Comparison of ENCODE assay signal across 9 cellular contexts in genomic region chr5:32506251-32506661, GRCh38.
DNase-seq lines count a peak whose midpoint lies in the region; ATAC-seq and TF ChIP-seq lines count a peak whose summit lies in the region.
"Had no signal": no experiment of that assay in that cellular context is flagged by ENCODE, and none has a peak within 500 bp of the region (broad histone marks: within the 10 kb centered on the region; RNA-seq: fewer than 3 reads in every experiment).

No MANE protein-coding gene starts in this region.

- H2BK120ac ChIP-seq in mesenchymal stem cell (ENCODE audit: low read depth, low read length): no peak overlapping the region

- H2BK5ac ChIP-seq in mesenchymal stem cell (ENCODE audit: low read depth, low read length, poor library complexity, severe bottlenecking): no peak overlapping the region

- WGBS in mesenchymal stem cell: 61% methylated on average over 2 of the region's 2 CpGs
- 0 to 3% methylated on average over 2 of the region's 2 CpGs for WGBS in aorta, 2 donors

- H3K23ac ChIP-seq in mesenchymal stem cell (ENCODE audit: low read length in 2 of 2): no peak overlapping the region

- no peak overlapping the region for H3K27ac Mint-ChIP-seq in MCF 10A (ENCODE audit: low read depth, unreplicated experiment)
- H3K27ac Mint-ChIP-seq in brain: peak overlapping the region; percentile 79 to 98 (median 96)

- H3K27me3 ChIP-seq in breast epithelium (no peaks in the 10 kb centered on the region), mesenchymal stem cell (ENCODE audit: control insufficient read depth in 1 of 2, insufficient read depth in 1 of 2, low read length in 2 of 2) (peaks cover 0 to 46% of the 10 kb centered on the region in 2 experiments), aorta (ENCODE audit: control insufficient read depth in 1 of 2, insufficient read depth in 2 of 2, low read length in 1 of 2) (no peaks in the 10 kb centered on the region)

- TF ChIP-seq CTCF in breast epithelium (IDR thresholded peaks at IDR 0.05) (no peak), MCF 10A (IDR thresholded peaks at IDR 0.05; ENCODE audit: unreplicated experiment) (no peak), brain (conservative IDR thresholded peaks at IDR 0.05) (no peak)

- H3K36me3 Mint-ChIP-seq in MCF 10A (ENCODE audit: insufficient read depth, unreplicated experiment): no peaks in the 10 kb centered on the region
- H3K36me3 Mint-ChIP-seq in brain: peaks cover 13% of the 10 kb centered on the region

- no peak overlapping the region for H3K14ac ChIP-seq in mesenchymal stem cell (ENCODE audit: low read length in 2 of 2)

- H3K4me3 Mint-ChIP-seq in MCF 10A (ENCODE audit: unreplicated experiment) (no peak overlapping the region), brain (peak overlapping the region; percentile 59 to 76 (median 66))

- no peak overlapping the region for H2AK5ac ChIP-seq in mesenchymal stem cell (ENCODE audit: low read length, severe bottlenecking)

- no peak overlapping the region for H2BK12ac ChIP-seq in mesenchymal stem cell (ENCODE audit: low read length in 2 of 2)

- H3K4me1 Mint-ChIP-seq in MCF 10A (ENCODE audit: insufficient read depth, unreplicated experiment): peaks cover 6% of the 10 kb centered on the region
- H3K4me1 Mint-ChIP-seq in brain: peaks cover 70% of the 10 kb centered on the region

- no peak for DNase-seq in breast epithelium (ENCODE audit: low spot score in 2 of 2)
- no peak for DNase-seq in MCF 10A (ENCODE audit: unreplicated experiment)
- no peak for DNase-seq in mesenchymal stem cell
- no peak for DNase-seq in aorta
- no peak for DNase-seq in HPDE6-E6E7 (ENCODE audit: extremely low spot score)
- no peak for DNase-seq in T-helper 1 cell

- peak overlapping the region; percentile 71 to 80 for H3K27ac ChIP-seq in breast epithelium
- no peak overlapping the region for H3K27ac ChIP-seq in mesenchymal stem cell (ENCODE audit: low read length, poor library complexity, severe bottlenecking)
- H3K27ac ChIP-seq in aorta (ENCODE audit: low read depth in 1 of 2, low read length in 2 of 2): peak overlapping the region in 1 of 2 donors; percentile 77
- H3K27ac ChIP-seq: neutrophil had no signal

- BruUV-seq in MCF 10A (replicated peaks; lab: Mats Ljungman, UMichigan): no TSS peak

- H3K4ac ChIP-seq in mesenchymal stem cell (ENCODE audit: low read depth in 1 of 2, low read length in 2 of 2): no peak overlapping the region

- POLR2A ChIA-PET in MCF 10A (lab: Yijun Ruan, JAX): no interaction called here

- intact Hi-C loops in breast epithelium (cut with DNase I; ENCODE audit: low total_unique reads): no loop called here
- intact Hi-C loops in MCF 10A (cut with micrococcal nuclease): no loop called here
- intact Hi-C loops in aorta (cut with DNase I): no loop called here

- H3K36me3 ChIP-seq in breast epithelium (no peaks in the 10 kb centered on the region), mesenchymal stem cell (ENCODE audit: control insufficient read depth in 1 of 2, insufficient read depth in 2 of 2, low read depth in 1 of 2, low read length in 2 of 2) (no peaks in the 10 kb centered on the region), aorta (ENCODE audit: control insufficient read depth in 1 of 2, insufficient read depth in 2 of 2, low read length in 1 of 2) (no peaks in the 10 kb centered on the region)
- H3K36me3 ChIP-seq: neutrophil had no signal

- peaks cover 9 to 11% of the 10 kb centered on the region in 2 donors for H3K4me1 ChIP-seq in breast epithelium
- H3K4me1 ChIP-seq in mesenchymal stem cell (ENCODE audit: control insufficient read depth, insufficient read depth, low read depth, low read length): peaks cover 4% of the 10 kb centered on the region
- H3K4me1 ChIP-seq in aorta (ENCODE audit: control insufficient read depth in 1 of 2, insufficient read depth in 2 of 2, low read length in 2 of 2): no peaks in the 10 kb centered on the region

- CTCF ChIA-PET in MCF 10A (lab: Yijun Ruan, JAX): interaction anchor here (0.7 to 4.9 kb wide), 4 partner anchors 17 to 685 kb away, joined by 3 to 42 read pairs (median 7); no protein-coding TSS in a partner anchor

- ATAC-seq in aorta (ENCODE audit: low FRiP score): peak; percentile 29
- ATAC-seq in GM19467 (IDR thresholded peaks at IDR 0.05; ENCODE audit: unreplicated experiment): no peak

- no peak for TF ChIP-seq POLR2A in breast epithelium (IDR thresholded peaks at IDR 0.05)

- peak overlapping the region; percentile 69 for H3K9ac ChIP-seq in mesenchymal stem cell (ENCODE audit: low read length)

- H3K4me3 ChIP-seq in breast epithelium (peak overlapping the region in 1 of 3 donors; percentile 31), mesenchymal stem cell (ENCODE audit: insufficient read depth in 1 of 2, low read depth in 1 of 2, low read length in 2 of 2) (peak overlapping the region in 1 of 2 experiments; percentile 65), aorta (ENCODE audit: low read length in 2 of 2) (no peak overlapping the region)

- H3K18ac ChIP-seq in mesenchymal stem cell (ENCODE audit: low read depth in 1 of 2, low read length in 2 of 2): no peak overlapping the region

- H4K8ac ChIP-seq in mesenchymal stem cell (ENCODE audit: low read length): no peak overlapping the region

- H4K91ac ChIP-seq in mesenchymal stem cell (ENCODE audit: low read length): no peak overlapping the region

- H3K27me3 Mint-ChIP-seq in MCF 10A (ENCODE audit: insufficient read depth, unreplicated experiment) (no peaks in the 10 kb centered on the region), brain (peaks cover 14% of the 10 kb centered on the region)

- H2AFZ ChIP-seq in mesenchymal stem cell (ENCODE audit: low read depth, low read length): no peak overlapping the region

- no peak overlapping the region for H3K4me2 ChIP-seq in mesenchymal stem cell (ENCODE audit: low read length, poor library complexity, severe bottlenecking)

- no peak overlapping the region for H2BK15ac ChIP-seq in mesenchymal stem cell (ENCODE audit: low read depth, poor library complexity, severe bottlenecking)

- no peaks in the 10 kb centered on the region for H3K79me1 ChIP-seq in mesenchymal stem cell (replicated peaks; ENCODE audit: low read length, poor library complexity, severe bottlenecking)

- H3K9me3 ChIP-seq in breast epithelium (no peaks in the 10 kb centered on the region), mesenchymal stem cell (ENCODE audit: control insufficient read depth, low read length) (no peaks in the 10 kb centered on the region), aorta (ENCODE audit: control insufficient read depth, low read length) (no peaks in the 10 kb centered on the region)
- H3K9me3 ChIP-seq: neutrophil had no signal

- H3K9me3 Mint-ChIP-seq in MCF 10A (ENCODE audit: unreplicated experiment): no peaks in the 10 kb centered on the region
- peaks cover 3 to 23% (median 12%) of the 10 kb centered on the region in 5 experiments for H3K9me3 Mint-ChIP-seq in brain
